16 cellular contexts compared by ENCODE assay signal in genomic region chr7:127876393-127876792, GRCh38.
DNase-seq lines count a peak whose midpoint lies in the region; TF ChIP-seq lines count a peak whose summit lies in the region.
"Had no signal": no experiment of that assay in that cellular context is flagged by ENCODE, and none has a peak within 500 bp of the region (broad histone marks: within the 10 kb centered on the region; RNA-seq: fewer than 3 reads in every experiment).

No MANE protein-coding gene starts in this region.

- H3K4me1 ChIP-seq in esophagus squamous epithelium, result no peaks in the 10 kb centered on the region

- H3K9me3 ChIP-seq in esophagus squamous epithelium, result no peaks in the 10 kb centered on the region
- H3K9me3 ChIP-seq: mucosa of descending colon, neutrophil had no signal

- no peak for TF ChIP-seq CTCF in dorsolateral prefrontal cortex (IDR thresholded peaks at IDR 0.05 in 54 of 56, conservative IDR thresholded peaks at IDR 0.05 in 2 of 56; ENCODE audit: low read depth in 1 of 56, partially characterized antibody in 56 of 56)
- no peak for TF ChIP-seq CTCF in esophagus squamous epithelium (IDR thresholded peaks at IDR 0.05)
- TF ChIP-seq CTCF in mesothelial cell of epicardium (IDR thresholded peaks at IDR 0.05; ENCODE audit: unreplicated experiment), result no peak

- intact Hi-C loops in dorsolateral prefrontal cortex (cut with DNase I) (no loop called here), esophagus squamous epithelium (cut with DNase I) (no loop called here), head of caudate nucleus (cut with DNase I) (no loop called here)

- no peaks in the 10 kb centered on the region for H3K27me3 Mint-ChIP-seq in mesothelial cell of epicardium (ENCODE audit: low read depth)
- H3K27me3 Mint-ChIP-seq: activated naive CD4-positive, alpha-beta T cell treated with anti-CD3 and anti-CD28 coated beads, Interleukin-2, amount 10 ng/mL, durations not matched to agents 7 days and 5 days; IgD-negative memory B cell had no signal

- WGBS in esophagus squamous epithelium, 2 donors, result 71 to 94% methylated on average over 1 of the region's 1 CpG

- peak; percentile 20 for DNase-seq in CD1c-positive myeloid dendritic cell (ENCODE audit: extremely low spot score)
- DNase-seq in NCI-H226, result peak; percentile 54
- DNase-seq in dorsolateral prefrontal cortex, result no peak
- peak; percentile 44 for DNase-seq in non-pigmented ciliary epithelial cell (ENCODE audit: low read depth)
- DNase-seq in esophagus squamous epithelium (lab: John Stamatoyannopoulos, UW), result no peak
- DNase-seq in mesothelial cell of epicardium (ENCODE audit: low spot score in 2 of 2, unreplicated experiment in 2 of 2), result no peak
- DNase-seq in activated CD8-positive, alpha-beta memory T cell treated with anti-CD3 and anti-CD28 coated beads, Interleukin-2, amount 50 U/mL, for 48 hours, result no peak
- no peak for DNase-seq in head of caudate nucleus
- DNase-seq: activated CD4-positive, alpha-beta T cell treated with anti-CD3 and anti-CD28 coated beads, Interleukin-2, amount 50 U/mL, for 1 hour; activated naive CD4-positive, alpha-beta T cell treated with anti-CD3 and anti-CD28 coated beads, Interleukin-2, amount 10 ng/mL, durations not matched to agents 7 days and 5 days; Calu3; mucosa of descending colon; NCI-H1105 had no signal

- no peaks in the 10 kb centered on the region for H3K36me3 ChIP-seq in esophagus squamous epithelium
- H3K36me3 ChIP-seq: cardiac muscle cell, neutrophil had no signal

- H3K4me3 ChIP-seq in dorsolateral prefrontal cortex, result no peak overlapping the region
- H3K4me3 ChIP-seq in esophagus squamous epithelium, result no peak overlapping the region
- H3K4me3 ChIP-seq: cardiac muscle cell, mucosa of descending colon had no signal

- H3K27ac Mint-ChIP-seq in mesothelial cell of epicardium, result no peak overlapping the region
- H3K27ac Mint-ChIP-seq: activated naive CD4-positive, alpha-beta T cell treated with anti-CD3 and anti-CD28 coated beads, Interleukin-2, amount 10 ng/mL, durations not matched to agents 7 days and 5 days; IgD-negative memory B cell had no signal

- no peaks in the 10 kb centered on the region for H3K9me3 Mint-ChIP-seq in mesothelial cell of epicardium
- H3K9me3 Mint-ChIP-seq: activated naive CD4-positive, alpha-beta T cell treated with anti-CD3 and anti-CD28 coated beads, Interleukin-2, amount 10 ng/mL, durations not matched to agents 7 days and 5 days; IgD-negative memory B cell had no signal

- no peak overlapping the region for H3K4me3 Mint-ChIP-seq in mesothelial cell of epicardium
- H3K4me3 Mint-ChIP-seq: activated naive CD4-positive, alpha-beta T cell treated with anti-CD3 and anti-CD28 coated beads, Interleukin-2, amount 10 ng/mL, durations not matched to agents 7 days and 5 days; IgD-negative memory B cell had no signal

- TF ChIP-seq POLR2A in esophagus squamous epithelium (IDR thresholded peaks at IDR 0.05), result no peak

- H3K36me3 Mint-ChIP-seq in mesothelial cell of epicardium, result no peaks in the 10 kb centered on the region

- H3K4me1 Mint-ChIP-seq in mesothelial cell of epicardium, result peaks cover 8% of the 10 kb centered on the region

- H3K27me3 ChIP-seq in dorsolateral prefrontal cortex (no peaks in the 10 kb centered on the region), esophagus squamous epithelium (no peaks in the 10 kb centered on the region)
- H3K27me3 ChIP-seq: cardiac muscle cell, neutrophil had no signal

- H3K27ac ChIP-seq in dorsolateral prefrontal cortex (peak overlapping the region in 48 of 59 donors; percentile 3 to 87 (median 66)), esophagus squamous epithelium (no peak overlapping the region)
- H3K27ac ChIP-seq: cardiac muscle cell, neutrophil had no signal

Comparison
In these comparisons a context has a peak if more than half of its experiments do, and no peak if none do; other contexts are left out.
1. DNase-seq: peak in CD1c-positive myeloid dendritic cell (single experiment), NCI-H226 (single experiment) and non-pigmented ciliary epithelial cell (single experiment); none in dorsolateral prefrontal cortex (0 of 10), esophagus squamous epithelium (single experiment), mesothelial cell of epicardium (0 of 2), activated CD8-positive, alpha-beta memory T cell treated with anti-CD3 and anti-CD28 coated beads, Interleukin-2, amount 50 U/mL, for 48 hours (single experiment) and head of caudate nucleus (0 of 42).
2. H3K27ac ChIP-seq: peak in dorsolateral prefrontal cortex (48 of 59); none in esophagus squamous epithelium (0 of 4).